23 cellular contexts compared by ENCODE assay signal in genomic region chr3:177652556-177653290, GRCh38.
DNase-seq lines count a peak whose midpoint lies in the region; ATAC-seq and TF ChIP-seq lines count a peak whose summit lies in the region.
"Had no signal": no experiment of that assay in that cellular context is flagged by ENCODE, and none has a peak within 500 bp of the region (broad histone marks: within the 10 kb centered on the region; RNA-seq: fewer than 3 reads in every experiment).

No MANE protein-coding gene starts in this region.

- TF ChIP-seq POLR2A in thyroid gland (IDR thresholded peaks at IDR 0.05), result no peak

- peaks cover 14% of the 10 kb centered on the region for H3K4me1 Mint-ChIP-seq in activated CD8-positive, alpha-beta memory T cell treated with anti-CD3 and anti-CD28 coated beads, Interleukin-2, amount 10 ng/mL, durations not matched to agents 7 days and 5 days
- H3K4me1 Mint-ChIP-seq in stimulated activated naive B cell treated with anti-CD40 and anti-IgM and Interleukin-4, amounts not matched to agents 10 μg/mL and 1 μg/mL and 100 μg/mL, for 72 hours, result peaks cover 7 to 8% of the 10 kb centered on the region in 2 donors
- H3K4me1 Mint-ChIP-seq in CD14-positive monocyte, result peaks cover 3% of the 10 kb centered on the region

- peak; percentile 27 for ATAC-seq in activated CD8-positive, alpha-beta memory T cell treated with anti-CD3 and anti-CD28 coated beads, Interleukin-2, amount 10 ng/mL, durations not matched to agents 7 days and 5 days
- peak; percentile 66 for ATAC-seq in left lung
- no peak for ATAC-seq in stimulated activated naive B cell treated with anti-CD40 and anti-IgM and Interleukin-4, amounts not matched to agents 10 μg/mL and 1 μg/mL and 100 μg/mL, for 72 hours (replicated peaks)
- ATAC-seq: activated CD8-positive, alpha-beta T cell treated with anti-CD3 and anti-CD28 coated beads, Interleukin-2, amount 10 ng/mL, durations not matched to agents 7 days and 5 days; upper lobe of right lung had no signal

- H3K4me3 ChIP-seq in left lung (no peak overlapping the region), thyroid gland (replicated peaks in 1 of 3) (no peak overlapping the region)
- H3K4me3 ChIP-seq: stomach, upper lobe of right lung had no signal

- WGBS in thyroid gland, 2 donors, result 76 to 81% methylated on average over 5 of the region's 5 CpGs

- no peak for TF ChIP-seq CTCF in left lung (IDR thresholded peaks at IDR 0.05)
- TF ChIP-seq CTCF in thyroid gland (IDR thresholded peaks at IDR 0.05), result no peak
- no peak for TF ChIP-seq CTCF in CD14-positive monocyte (IDR thresholded peaks at IDR 0.05)

- H3K36me3 Mint-ChIP-seq in activated CD8-positive, alpha-beta memory T cell treated with anti-CD3 and anti-CD28 coated beads, Interleukin-2, amount 10 ng/mL, durations not matched to agents 7 days and 5 days, result peaks cover 4% of the 10 kb centered on the region
- H3K36me3 Mint-ChIP-seq in stimulated activated naive B cell treated with anti-CD40 and anti-IgM and Interleukin-4, amounts not matched to agents 10 μg/mL and 1 μg/mL and 100 μg/mL, for 72 hours, result peaks cover 3 to 7% of the 10 kb centered on the region in 2 donors
- H3K36me3 Mint-ChIP-seq in CD14-positive monocyte, result no peaks in the 10 kb centered on the region

- CTCF ChIA-PET in activated CD8-positive, alpha-beta memory T cell treated with anti-CD3 and anti-CD28 coated beads, Interleukin-2, amount 10 ng/mL, durations not matched to agents 7 days and 5 days (lab: Charles Lee), result interaction anchor here (0.6 to 1.7 kb wide), 3 partner anchors 12 to 497 kb away, joined by 3 to 4 read pairs (median 3); no protein-coding TSS in a partner anchor

- intact Hi-C loops in left lung (cut with DNase I) (no loop called here), thyroid gland (cut with DNase I) (no loop called here), CD14-positive monocyte (cut with micrococcal nuclease) (no loop called here)

- H3K27me3 Mint-ChIP-seq in activated CD8-positive, alpha-beta memory T cell treated with anti-CD3 and anti-CD28 coated beads, Interleukin-2, amount 10 ng/mL, durations not matched to agents 7 days and 5 days, result no peaks in the 10 kb centered on the region
- no peaks in the 10 kb centered on the region for H3K27me3 Mint-ChIP-seq in stimulated activated naive B cell treated with anti-CD40 and anti-IgM and Interleukin-4, amounts not matched to agents 10 μg/mL and 1 μg/mL and 100 μg/mL, for 72 hours
- peaks cover 0 to 3% (median 0%) of the 10 kb centered on the region in 3 donors for H3K27me3 Mint-ChIP-seq in CD14-positive monocyte (ENCODE audit: low read depth in 3 of 3)

- H3K4me1 ChIP-seq in left lung (peaks cover 0 to under 1% of the 10 kb centered on the region in 2 donors), thyroid gland (peaks cover 36 to 51% of the 10 kb centered on the region in 2 donors)

- no peak overlapping the region for H3K27ac Mint-ChIP-seq in activated CD8-positive, alpha-beta memory T cell treated with anti-CD3 and anti-CD28 coated beads, Interleukin-2, amount 10 ng/mL, durations not matched to agents 7 days and 5 days
- no peak overlapping the region for H3K27ac Mint-ChIP-seq in stimulated activated naive B cell treated with anti-CD40 and anti-IgM and Interleukin-4, amounts not matched to agents 10 μg/mL and 1 μg/mL and 100 μg/mL, for 72 hours
- H3K27ac Mint-ChIP-seq in CD14-positive monocyte, result no peak overlapping the region
- H3K27ac Mint-ChIP-seq: activated CD8-positive, alpha-beta T cell treated with anti-CD3 and anti-CD28 coated beads, Interleukin-2, amount 10 ng/mL, durations not matched to agents 7 days and 5 days had no signal

- no peaks in the 10 kb centered on the region for H3K9me3 Mint-ChIP-seq in activated CD8-positive, alpha-beta memory T cell treated with anti-CD3 and anti-CD28 coated beads, Interleukin-2, amount 10 ng/mL, durations not matched to agents 7 days and 5 days (ENCODE audit: low read depth)
- H3K9me3 Mint-ChIP-seq in stimulated activated naive B cell treated with anti-CD40 and anti-IgM and Interleukin-4, amounts not matched to agents 10 μg/mL and 1 μg/mL and 100 μg/mL, for 72 hours, result peaks cover 5 to 7% of the 10 kb centered on the region in 2 donors
- peaks cover 0 to 2% (median 0%) of the 10 kb centered on the region in 7 donors for H3K9me3 Mint-ChIP-seq in CD14-positive monocyte

- H3K4me3 Mint-ChIP-seq in activated CD8-positive, alpha-beta memory T cell treated with anti-CD3 and anti-CD28 coated beads, Interleukin-2, amount 10 ng/mL, durations not matched to agents 7 days and 5 days, result no peak overlapping the region
- H3K4me3 Mint-ChIP-seq in stimulated activated naive B cell treated with anti-CD40 and anti-IgM and Interleukin-4, amounts not matched to agents 10 μg/mL and 1 μg/mL and 100 μg/mL, for 72 hours, result no peak overlapping the region
- H3K4me3 Mint-ChIP-seq in CD14-positive monocyte, result no peak overlapping the region
- H3K4me3 Mint-ChIP-seq: activated CD8-positive, alpha-beta T cell treated with anti-CD3 and anti-CD28 coated beads, Interleukin-2, amount 10 ng/mL, durations not matched to agents 7 days and 5 days; activated T-cell treated with anti-CD3 and anti-CD28 coated beads, Interleukin-2, amount 50 U/mL, for 4 hours had no signal

- H3K36me3 ChIP-seq in left lung (no peaks in the 10 kb centered on the region), thyroid gland (no peaks in the 10 kb centered on the region)
- H3K36me3 ChIP-seq: stomach, upper lobe of right lung had no signal

- H3K27me3 ChIP-seq in left lung, result no peaks in the 10 kb centered on the region
- H3K27me3 ChIP-seq in thyroid gland, result no peaks in the 10 kb centered on the region
- H3K27me3 ChIP-seq: stomach, upper lobe of right lung had no signal

- H3K27ac ChIP-seq in caudate nucleus (ENCODE audit: low read depth, low read length), result peak overlapping the region; percentile 76
- no peak overlapping the region for H3K27ac ChIP-seq in left lung
- H3K27ac ChIP-seq in thyroid gland, result peak overlapping the region in 2 of 3 donors; percentile 53 to 74
- H3K27ac ChIP-seq: stomach, upper lobe of right lung had no signal

- no peaks in the 10 kb centered on the region for H3K9me3 ChIP-seq in left lung
- no peaks in the 10 kb centered on the region for H3K9me3 ChIP-seq in thyroid gland
- H3K9me3 ChIP-seq: stomach, upper lobe of right lung had no signal

- no peak for DNase-seq in activated CD8-positive, alpha-beta memory T cell treated with anti-CD3 and anti-CD28 coated beads, Interleukin-2, amount 10 ng/mL, durations not matched to agents 7 days and 5 days
- no peak for DNase-seq in activated CD8-positive, alpha-beta memory T cell treated with anti-CD3 and anti-CD28 coated beads, Interleukin-2, amount 50 U/mL, for 48 hours
- DNase-seq in caudate nucleus (lab: John Stamatoyannopoulos, UW) (peak in 5 of 61 donors; percentile 1 to 38 (median 26)), left lung (no peak), thyroid gland (no peak), CD14-positive monocyte (ENCODE audit: low spot score) (no peak)
- DNase-seq in stimulated activated naive B cell treated with anti-CD40 and anti-IgM and Interleukin-4, amounts not matched to agents 10 μg/mL and 1 μg/mL and 100 μg/mL, for 72 hours, result no peak
- no peak for DNase-seq in stimulated activated CD4-positive, alpha-beta T cell treated with anti-CD3 and anti-CD28 coated beads, Interleukin-15, amount 100 ng/mL, for 24 hours
- DNase-seq: activated CD8-positive, alpha-beta T cell treated with anti-CD3 and anti-CD28 coated beads, Interleukin-2, amount 10 ng/mL, durations not matched to agents 7 days and 5 days; activated naive CD4-positive, alpha-beta T cell treated with anti-CD3 and anti-CD28 coated beads, Interleukin-2, amount 50 U/mL, for 16 hours; activated T-cell treated with anti-CD3 and anti-CD28 coated beads, Interleukin-2, amount 50 U/mL, for 4 hours; aorta; COR-L47; DND-41; effector memory CD4-positive, alpha-beta T cell; glutamatergic neuron; GOT3; KG1; NCI-H1930; NCI-H524; stomach; T1000; upper lobe of right lung had no signal

Comparison
In these comparisons a context has a peak if more than half of its experiments do, and no peak if none do; other contexts are left out.
1. ATAC-seq: peak in activated CD8-positive, alpha-beta memory T cell treated with anti-CD3 and anti-CD28 coated beads, Interleukin-2, amount 10 ng/mL, durations not matched to agents 7 days and 5 days (single experiment) and left lung (single experiment); none in stimulated activated naive B cell treated with anti-CD40 and anti-IgM and Interleukin-4, amounts not matched to agents 10 μg/mL and 1 μg/mL and 100 μg/mL, for 72 hours (0 of 2).
2. H3K27ac ChIP-seq: peak in caudate nucleus (single experiment) and thyroid gland (2 of 3); none in left lung (0 of 2).